In genomic region chr3:32481791-32482631, GRCh38 we compare ENCODE assay signal across 23 cellular contexts. TPM values are rescaled to one million over a fixed set of nuclear protein-coding genes. Genes with fewer than 3 reads are reported as not detected.
DNase-seq lines count a peak whose midpoint lies in the region; ATAC-seq, FAIRE-seq and TF ChIP-seq lines count a peak whose summit lies in the region.
"Had no signal": no experiment of that assay in that cellular context is flagged by ENCODE, and none has a peak within 500 bp of the region (broad histone marks: within the 10 kb centered on the region; RNA-seq: fewer than 3 reads in every experiment).

No MANE protein-coding gene starts in this region.

- peaks cover 42% of the 10 kb centered on the region for H3K4me1 Mint-ChIP-seq in activated T-cell treated with anti-CD3 and anti-CD28 coated beads, Interleukin-2, amount 50 U/mL, for 72 hours (ENCODE audit: low read depth)
- peaks cover 9 to 30% of the 10 kb centered on the region in 2 donors for H3K4me1 Mint-ChIP-seq in natural killer cell

- H3K27me3 Mint-ChIP-seq in activated T-cell treated with anti-CD3 and anti-CD28 coated beads, Interleukin-2, amount 50 U/mL, for 72 hours (ENCODE audit: low read depth), result no peaks in the 10 kb centered on the region
- no peaks in the 10 kb centered on the region for H3K27me3 Mint-ChIP-seq in natural killer cell (ENCODE audit: low read depth in 2 of 2)
- H3K27me3 Mint-ChIP-seq: activated naive CD8-positive, alpha-beta T cell had no signal

- TF ChIP-seq CTCF in natural killer cell (IDR thresholded peaks at IDR 0.05) (no peak), left ventricle myocardium inferior (IDR thresholded peaks at IDR 0.05; ENCODE audit: borderline replicate concordance) (no peak), brain microvascular endothelial cell (IDR thresholded peaks at IDR 0.05; ENCODE audit: low read depth, low read length, missing control alignments) (no peak)

- no peaks in the 10 kb centered on the region for H3K9me3 Mint-ChIP-seq in activated T-cell treated with anti-CD3 and anti-CD28 coated beads, Interleukin-2, amount 50 U/mL, for 72 hours
- H3K9me3 Mint-ChIP-seq in natural killer cell, result no peaks in the 10 kb centered on the region

- H3K4me3 ChIP-seq in left ventricle myocardium inferior (no peak overlapping the region), brain microvascular endothelial cell (ENCODE audit: low read depth, low read length) (no peak overlapping the region)
- H3K4me3 ChIP-seq: lower lobe of right lung, psoas muscle, skin epidermis, tibial artery had no signal

- no peak for DNase-seq in activated CD4-positive, CD25-positive, alpha-beta regulatory T cell (lab: John Stamatoyannopoulos, UW)
- no peak for DNase-seq in GM12891 (ENCODE audit: insufficient read length, low spot score)
- no peak for DNase-seq in activated T-cell treated with anti-CD3 and anti-CD28 coated beads, Interleukin-2, amount 50 U/mL, for 72 hours
- no peak for DNase-seq in natural killer cell
- DNase-seq in left ventricle myocardium inferior, result no peak
- DNase-seq in brain microvascular endothelial cell, result no peak
- no peak for DNase-seq in NCI-H345 (lab: John Stamatoyannopoulos, UW)
- DNase-seq: activated CD4-positive, alpha-beta T cell treated with anti-CD3 and anti-CD28 coated beads, Interleukin-2, amount 50 U/mL, for 48 hours; foreskin melanocyte; hippocampal formation; lower lobe of right lung; NCI-H1436; NCI-H524 treated with DMSO at 0.1 percent for 48 hours; psoas muscle; stimulated activated CD4-positive, alpha-beta T cell treated with anti-CD3 and anti-CD28 coated beads, Interleukin-1b, Interleukin-23, amount 100 ng/mL, for 48 hours; stimulated activated naive CD4-positive, alpha-beta T cell; tibial artery had no signal

- no peak for TF ChIP-seq POLR2A in GM12891 (IDR thresholded peaks at IDR 0.05; ENCODE audit: low read depth, low read length)

- H3K27ac ChIP-seq in left ventricle myocardium inferior (replicated peaks), result no peak overlapping the region
- no peak overlapping the region for H3K27ac ChIP-seq in brain microvascular endothelial cell
- H3K27ac ChIP-seq: 22Rv1, lower lobe of right lung, psoas muscle, skin epidermis, tibial artery, VCaP had no signal

- in situ Hi-C loops in brain microvascular endothelial cell (cut with HindIII; ENCODE audit: low pct_ligation_motif_present, low sequenced_read_pairs), result no loop called here

- H3K27ac Mint-ChIP-seq in activated T-cell treated with anti-CD3 and anti-CD28 coated beads, Interleukin-2, amount 50 U/mL, for 72 hours, result peak overlapping the region; percentile 25
- H3K27ac Mint-ChIP-seq in natural killer cell, result peak overlapping the region; percentile 9 to 68

- FAIRE-seq in GM12891 (lab: Jason Lieb, UNC), result peak; percentile 16
- FAIRE-seq: H1 had no signal

- intact Hi-C loops in natural killer cell (cut with micrococcal nuclease), result no loop called here
- intact Hi-C loops in left ventricle myocardium inferior (cut with micrococcal nuclease), result no loop called here

- peaks cover 6% of the 10 kb centered on the region for H3K4me1 ChIP-seq in left ventricle myocardium inferior
- H3K4me1 ChIP-seq: lower lobe of right lung, psoas muscle had no signal

- peak; percentile 61 to 74 for ATAC-seq in activated CD4-positive, CD25-positive, alpha-beta regulatory T cell treated with anti-CD3 and anti-CD28 coated beads, Interleukin-2, amount 50 U/mL, for 24 hours
- peak; percentile 80 to 89 for ATAC-seq in activated T-cell treated with anti-CD3 and anti-CD28 coated beads, Interleukin-2, amount 50 U/mL, for 72 hours (replicated peaks in 1 of 2)
- ATAC-seq in natural killer cell, result no peak
- ATAC-seq: lower lobe of right lung, psoas muscle had no signal

- no peaks in the 10 kb centered on the region for H3K9me3 ChIP-seq in left ventricle myocardium inferior (replicated peaks)
- H3K9me3 ChIP-seq: lower lobe of right lung, psoas muscle, tibial artery had no signal

- peaks cover 36% of the 10 kb centered on the region for H3K36me3 ChIP-seq in left ventricle myocardium inferior
- peaks cover 15% of the 10 kb centered on the region for H3K36me3 ChIP-seq in brain microvascular endothelial cell (replicated peaks)

- H3K27me3 ChIP-seq in left ventricle myocardium inferior (ENCODE audit: low read depth), result no peaks in the 10 kb centered on the region
- no peaks in the 10 kb centered on the region for H3K27me3 ChIP-seq in brain microvascular endothelial cell (replicated peaks)
- H3K27me3 ChIP-seq: tibial artery had no signal

- H3K4me3 Mint-ChIP-seq in activated T-cell treated with anti-CD3 and anti-CD28 coated beads, Interleukin-2, amount 50 U/mL, for 72 hours, result peak overlapping the region in 1 of 2 donors; percentile 27
- no peak overlapping the region for H3K4me3 Mint-ChIP-seq in natural killer cell
- H3K4me3 Mint-ChIP-seq: activated naive CD8-positive, alpha-beta T cell had no signal

- H3K36me3 Mint-ChIP-seq in activated T-cell treated with anti-CD3 and anti-CD28 coated beads, Interleukin-2, amount 50 U/mL, for 72 hours (ENCODE audit: insufficient read depth in 2 of 2), result peaks cover 16 to 40% of the 10 kb centered on the region in 2 donors
- H3K36me3 Mint-ChIP-seq in natural killer cell, result no peaks in the 10 kb centered on the region

TF ChIP-seq in GM12891, 5 proteins besides CTCF, POLR2A, EP300 and RAD21:
- no peak for TF ChIP-seq POU2F2 (IDR thresholded peaks at IDR 0.05; ENCODE audit: low read depth, low read length)
- no peak for TF ChIP-seq POLR2AphosphoS5 (IDR thresholded peaks at IDR 0.05; ENCODE audit: low read depth, low read length)
- no peak for TF ChIP-seq SPI1 (IDR thresholded peaks at IDR 0.05; ENCODE audit: low read depth, low read length)
- TF ChIP-seq PAX5 (IDR thresholded peaks at IDR 0.05; ENCODE audit: insufficient read depth, low read length, severe bottlenecking), result no peak
- no peak for TF ChIP-seq TAF1 (IDR thresholded peaks at IDR 0.05; ENCODE audit: low read depth, low read length)
TF ChIP-seq in GM12891: peak in this region for 0.

RNA-seq across cellular contexts. Expression of gene CMTM6, which starts 20.6 kb away (rescaled TPM):
- 21.3 TPM for polyA plus RNA-seq in GM12891 (2012; ENCODE audit: low read depth, missing spikeins)
- 10 to 100 TPM; 56.6 to 69.6 TPM for total RNA-seq in activated T-cell treated with anti-CD3 and anti-CD28 coated beads, Interleukin-2, amount 50 U/mL, for 72 hours
- total RNA-seq in natural killer cell (10 to 100 TPM; 57.4 to 63.6 (median 59.5) TPM), left ventricle myocardium inferior (10.9 TPM)

Comparison
In these comparisons a context has a peak if more than half of its experiments do, and no peak if none do; other contexts are left out.
1. ATAC-seq: peak in activated CD4-positive, CD25-positive, alpha-beta regulatory T cell treated with anti-CD3 and anti-CD28 coated beads, Interleukin-2, amount 50 U/mL, for 24 hours (2 of 2) and activated T-cell treated with anti-CD3 and anti-CD28 coated beads, Interleukin-2, amount 50 U/mL, for 72 hours (2 of 2); none in natural killer cell (0 of 3).